19 cellular contexts compared by ENCODE assay signal in the genomic region with DNA sequence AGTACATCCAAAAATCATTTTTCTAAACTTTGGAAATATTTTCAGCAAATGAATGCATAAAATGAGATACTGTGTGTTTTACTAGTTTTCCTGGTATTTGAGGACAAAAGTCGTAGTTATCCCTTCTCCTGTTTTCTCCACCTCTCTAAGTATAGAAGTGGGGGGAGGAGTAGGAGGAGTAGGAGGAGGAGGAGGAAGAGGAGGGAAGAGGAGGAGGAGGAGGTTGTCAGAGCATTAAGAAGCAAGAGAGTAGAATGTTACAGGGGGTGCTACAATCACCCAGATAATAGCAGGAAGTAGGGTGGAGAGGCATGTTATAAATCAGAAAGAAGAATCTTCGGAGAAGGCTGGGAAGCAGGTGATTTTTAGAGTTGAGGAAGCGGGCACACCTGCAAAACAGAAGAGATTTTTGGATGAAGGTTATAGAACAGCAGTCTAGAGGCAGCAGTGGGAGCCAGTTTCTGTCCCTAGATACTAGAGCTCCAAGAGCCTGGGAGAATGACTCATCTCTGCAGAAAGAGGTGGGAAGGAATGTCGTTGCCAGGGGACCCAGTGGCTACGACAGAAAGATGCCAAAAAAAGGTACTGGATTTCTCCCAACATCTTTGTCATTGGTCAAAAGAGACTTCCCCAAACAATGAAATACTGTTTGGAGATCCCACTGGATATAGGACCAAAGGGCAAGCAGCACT. TPM values are rescaled to one million over a fixed set of nuclear protein-coding genes. Genes with fewer than 3 reads are reported as not detected.
A peak's percentile ranks its signal among the peaks of the same experiment; 100 is the strongest.
DNase-seq lines count a peak whose midpoint lies in the region; ATAC-seq and TF ChIP-seq lines count a peak whose summit lies in the region.
"Had no signal": no experiment of that assay in that cellular context is flagged by ENCODE, and none has a peak within 500 bp of the region (broad histone marks: within the 10 kb centered on the region; RNA-seq: fewer than 3 reads in every experiment).

No MANE protein-coding gene starts in this region.

- no peak overlapping the region for H3K4me3 ChIP-seq in hepatocyte
- H3K4me3 ChIP-seq: SJSA1, vagina had no signal

- TF ChIP-seq CTCF in hepatocyte (IDR thresholded peaks at IDR 0.05; ENCODE audit: poor library complexity), result no peak

- 60% methylated on average over 5 of the region's 5 CpGs for WGBS in hepatocyte (ENCODE audit: low lambda C conversion rate, missing lambda C conversion rate)

- no peaks in the 10 kb centered on the region for H4K20me1 ChIP-seq in hepatocyte (ENCODE audit: insufficient read depth, poor library complexity, severe bottlenecking)

- no peak overlapping the region for H2AFZ ChIP-seq in hepatocyte

- in situ Hi-C loops in G401 (cut with HindIII; ENCODE audit: low sequenced_read_pairs), result no loop called here

- H3K9me2 ChIP-seq in hepatocyte (replicated peaks; ENCODE audit: insufficient read depth), result no peaks in the 10 kb centered on the region

- ATAC-seq in GM21619 (IDR thresholded peaks at IDR 0.05; ENCODE audit: unreplicated experiment), result no peak
- no peak for ATAC-seq in HG03521 (IDR thresholded peaks at IDR 0.05; ENCODE audit: unreplicated experiment)
- ATAC-seq: stimulated activated naive CD8-positive, alpha-beta T cell treated with anti-CD3 and anti-CD28 coated beads, Interleukin-15, amount 100 ng/mL, for 72 hours had no signal

- H3K27me3 ChIP-seq in hepatocyte, result no peaks in the 10 kb centered on the region
- H3K27me3 ChIP-seq: SJSA1, vagina had no signal

- H3K9me3 ChIP-seq in hepatocyte (ENCODE audit: low read depth), result no peaks in the 10 kb centered on the region
- H3K9me3 ChIP-seq: SJSA1, vagina had no signal

- H3K4me1 ChIP-seq in hepatocyte (ENCODE audit: insufficient read depth), result no peaks in the 10 kb centered on the region
- H3K4me1 ChIP-seq: SJSA1, vagina had no signal

- H3K4me2 ChIP-seq in hepatocyte, result no peak overlapping the region

- no peaks in the 10 kb centered on the region for H3K36me3 ChIP-seq in hepatocyte (replicated peaks; ENCODE audit: insufficient read depth, low read depth)
- H3K36me3 ChIP-seq: SJSA1, vagina had no signal

- no peak overlapping the region for H3K27ac ChIP-seq in hepatocyte
- H3K27ac ChIP-seq: HL-60, SJSA1, vagina had no signal

- no peaks in the 10 kb centered on the region for H3K79me2 ChIP-seq in hepatocyte

- peak; percentile 8 for DNase-seq in G401 (ENCODE audit: low spot score)
- peak; percentile 2 for DNase-seq in SW480 (ENCODE audit: low spot score)
- DNase-seq in hypothalamus (lab: John Stamatoyannopoulos, UW), result peak in 29 of 51 donors; percentile 4 to 68 (median 26)
- DNase-seq in nucleus accumbens (lab: John Stamatoyannopoulos, UW), result peak in 41 of 56 donors; percentile 1 to 71 (median 26)
- no peak for DNase-seq in SK-N-DZ (ENCODE audit: low spot score)
- no peak for DNase-seq in hepatocyte (ENCODE audit: low spot score)
- DNase-seq: activated naive CD8-positive, alpha-beta T cell treated with anti-CD3 and anti-CD28 coated beads, Interleukin-2, amount 10 ng/mL, durations not matched to agents 7 days and 5 days; activated T-cell treated with anti-CD3 and anti-CD28 coated beads, Interleukin-2, amount 50 U/mL, for 24 hours; foreskin melanocyte; KG1; NCI-H1092 treated with DMSO at 0.1 percent for 48 hours; stimulated activated naive CD8-positive, alpha-beta T cell treated with anti-CD3 and anti-CD28 coated beads, Interleukin-15, amount 100 ng/mL, for 72 hours had no signal

RNA-seq across cellular contexts. Expression of gene AQP4, which starts 44.2 kb away (rescaled TPM):
- not detected in 2 replicates for total RNA-seq in G401 (2014; rRNA removed; shearing (Covaris generic))
- 0.87 and 6.3 TPM in 2 replicates for polyA plus RNA-seq in SK-N-DZ (2014; cell fraction: cytosol; rRNA removed)
- 0.85 and 1.4 TPM in 2 replicates for polyA plus RNA-seq in SK-N-DZ (2014; cell fraction: nucleus; rRNA removed)
- total RNA-seq in hepatocyte, result 12.8 and 14.9 TPM in 2 replicates
- polyA plus RNA-seq in hepatocyte, result 4.9 and 21.6 TPM in 2 replicates
- total RNA-seq: activated naive CD8-positive, alpha-beta T cell treated with anti-CD3 and anti-CD28 coated beads, Interleukin-2, amount 10 ng/mL, durations not matched to agents 7 days and 5 days; endothelial cell of umbilical vein; posterior vena cava; SJSA1 had no signal
- polyA plus RNA-seq: endothelial cell of umbilical vein had no signal

Comparison
In these comparisons a context has a peak if more than half of its experiments do, and no peak if none do; other contexts are left out.
1. DNase-seq: peak in G401 (single experiment), SW480 (single experiment), hypothalamus (29 of 51) and nucleus accumbens (41 of 56); none in SK-N-DZ (single experiment) and hepatocyte (single experiment).
2. RNA of gene AQP4, which starts 44.2 kb away (total RNA-seq): 12.8 to 14.9 TPM in hepatocyte; not detected in G401; every median in the first group is over 10 times any median in the second.